Comparison of ENCODE assay signal across 18 cellular contexts in the genomic region with DNA sequence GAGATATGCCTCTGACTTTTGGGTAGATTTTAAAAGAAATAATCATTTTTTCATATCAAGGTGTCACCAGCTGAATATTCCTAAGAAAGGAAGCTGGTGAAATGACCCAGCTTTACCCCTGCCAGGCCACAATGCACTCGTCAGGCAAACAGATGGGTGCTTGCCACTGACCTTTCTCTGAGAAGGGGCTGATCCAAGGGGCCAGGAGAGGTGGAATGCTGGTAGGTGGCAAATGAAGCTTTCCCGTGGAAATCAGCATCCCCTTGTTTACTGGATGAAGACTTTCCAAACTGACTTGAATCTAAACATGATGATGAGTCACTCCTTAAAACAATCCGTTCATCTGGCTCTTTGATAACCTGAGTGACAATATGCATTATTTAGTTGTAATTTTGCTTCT. TPM values are rescaled to one million over a fixed set of nuclear protein-coding genes. Genes with fewer than 3 reads are reported as not detected.
DNase-seq lines count a peak whose midpoint lies in the region; ATAC-seq, FAIRE-seq and TF ChIP-seq lines count a peak whose summit lies in the region.
"Had no signal": no experiment of that assay in that cellular context is flagged by ENCODE, and none has a peak within 500 bp of the region (broad histone marks: within the 10 kb centered on the region; RNA-seq: fewer than 3 reads in every experiment).

No MANE protein-coding gene starts in this region.

- H3K4me2 ChIP-seq in endothelial cell of umbilical vein (ENCODE audit: insufficient read depth, low read length): no peak overlapping the region
- H3K4me2 ChIP-seq: BLaER1 treated with 17β-estradiol and CSF1 and Interleukin-3, amounts not matched to agents 10 nM and 100 nM had no signal

- no peaks in the 10 kb centered on the region for H3K36me3 ChIP-seq in endothelial cell of umbilical vein (ENCODE audit: control insufficient read depth in 2 of 2, extremely low read depth in 1 of 2, insufficient read depth in 2 of 2, low read length in 2 of 2)
- H3K36me3 ChIP-seq: BLaER1 treated with 17β-estradiol and CSF1 and Interleukin-3, amounts not matched to agents 10 nM and 100 nM; HAP-1 had no signal

- H3K27me3 ChIP-seq in endothelial cell of umbilical vein (ENCODE audit: control insufficient read depth in 2 of 2, insufficient read depth in 2 of 2, low read length in 2 of 2): peaks cover 0 to 1% of the 10 kb centered on the region in 2 experiments
- H3K27me3 ChIP-seq: BLaER1 treated with 17β-estradiol and CSF1 and Interleukin-3, amounts not matched to agents 10 nM and 100 nM had no signal

- DNase-seq in activated CD4-positive, alpha-beta T cell treated with anti-CD3 and anti-CD28 coated beads, Interleukin-2, amount 10 ng/mL, durations not matched to agents 24 days and 14 days: peak; percentile 51
- DNase-seq in activated CD4-positive, alpha-beta T cell treated with anti-CD3 and anti-CD28 coated beads for 4 hours: no peak
- peak; percentile 34 for DNase-seq in M059J (ENCODE audit: low read depth)
- DNase-seq in endothelial cell of umbilical vein (ENCODE audit: low read depth, low spot score): peak; percentile 5
- DNase-seq in NCI-H2196 (lab: John Stamatoyannopoulos, UW; ENCODE audit: unreplicated experiment): no peak
- DNase-seq in activated naive CD8-positive, alpha-beta T cell treated with anti-CD3 and anti-CD28 coated beads for 36 hours: no peak
- DNase-seq: 8988T; ACHN; CD4-positive, CD25-positive, alpha-beta regulatory T cell; DMS79; Karpas-422 had no signal

- BruUV-seq in endothelial cell of umbilical vein (replicated peaks; lab: Mats Ljungman, UMichigan): no TSS peak

- peaks cover 2% of the 10 kb centered on the region for H3K27me3 Mint-ChIP-seq in activated CD4-positive, alpha-beta T cell treated with anti-CD3 and anti-CD28 coated beads, Interleukin-2, amount 10 ng/mL, durations not matched to agents 24 days and 14 days
- H3K27me3 Mint-ChIP-seq in activated naive CD8-positive, alpha-beta T cell treated with anti-CD3 and anti-CD28 coated beads for 36 hours: no peaks in the 10 kb centered on the region
- H3K27me3 Mint-ChIP-seq: CD4-positive, CD25-positive, alpha-beta regulatory T cell had no signal

- H3K27ac Mint-ChIP-seq in activated CD4-positive, alpha-beta T cell treated with anti-CD3 and anti-CD28 coated beads, Interleukin-2, amount 10 ng/mL, durations not matched to agents 24 days and 14 days: no peak overlapping the region
- H3K27ac Mint-ChIP-seq in activated naive CD8-positive, alpha-beta T cell treated with anti-CD3 and anti-CD28 coated beads for 36 hours: no peak overlapping the region
- H3K27ac Mint-ChIP-seq: CD4-positive, CD25-positive, alpha-beta regulatory T cell had no signal

- dilution Hi-C loops in endothelial cell of umbilical vein (cut with MboI; ENCODE audit: extremely low pct_ligation_motif_present, low sequenced_read_pairs): no loop called here

- H3K4me3 ChIP-seq in endothelial cell of umbilical vein (replicated peaks in 1 of 3; ENCODE audit: insufficient read depth in 1 of 3, low read depth in 1 of 3, low read length in 3 of 3): no peak overlapping the region
- H3K4me3 ChIP-seq: BLaER1 treated with 17β-estradiol and CSF1 and Interleukin-3, amounts not matched to agents 10 nM and 100 nM; HAP-1; K562 had no signal

- no peaks in the 10 kb centered on the region for H4K20me1 ChIP-seq in endothelial cell of umbilical vein (replicated peaks; ENCODE audit: control insufficient read depth, extremely low read depth, insufficient read depth, low read length)
- H4K20me1 ChIP-seq: BLaER1 treated with 17β-estradiol and CSF1 and Interleukin-3, amounts not matched to agents 10 nM and 100 nM had no signal

- no peak overlapping the region for H3K9ac ChIP-seq in endothelial cell of umbilical vein (replicated peaks; ENCODE audit: extremely low read depth, insufficient read depth, low read length)
- H3K9ac ChIP-seq: BLaER1 treated with 17β-estradiol and CSF1 and Interleukin-3, amounts not matched to agents 10 nM and 100 nM had no signal

- H3K4me1 ChIP-seq in endothelial cell of umbilical vein (ENCODE audit: control insufficient read depth, extremely low read depth, insufficient read depth, low read length): peaks cover 4% of the 10 kb centered on the region
- H3K4me1 ChIP-seq: BLaER1 treated with 17β-estradiol and CSF1 and Interleukin-3, amounts not matched to agents 10 nM and 100 nM had no signal

- H3K79me2 ChIP-seq in endothelial cell of umbilical vein (ENCODE audit: control insufficient read depth, insufficient read depth, low read length): no peaks in the 10 kb centered on the region

- ATAC-seq in HG03097 (IDR thresholded peaks at IDR 0.05; ENCODE audit: low FRiP score, unreplicated experiment): no peak
- ATAC-seq: K562 had no signal

- H3K9me1 ChIP-seq in endothelial cell of umbilical vein (replicated peaks; ENCODE audit: control insufficient read depth, extremely low read depth, insufficient read depth, low read length): no peaks in the 10 kb centered on the region

- H3K9me3 Mint-ChIP-seq in activated CD4-positive, alpha-beta T cell treated with anti-CD3 and anti-CD28 coated beads, Interleukin-2, amount 10 ng/mL, durations not matched to agents 24 days and 14 days: no peaks in the 10 kb centered on the region
- H3K9me3 Mint-ChIP-seq in activated naive CD8-positive, alpha-beta T cell treated with anti-CD3 and anti-CD28 coated beads for 36 hours: no peaks in the 10 kb centered on the region

- no peaks in the 10 kb centered on the region for H3K9me3 ChIP-seq in endothelial cell of umbilical vein (replicated peaks; ENCODE audit: control insufficient read depth, insufficient read depth, low read length)
- H3K9me3 ChIP-seq: BLaER1 treated with 17β-estradiol and CSF1 and Interleukin-3, amounts not matched to agents 10 nM and 100 nM; HAP-1 had no signal

- peaks cover 25% of the 10 kb centered on the region for H3K4me1 Mint-ChIP-seq in activated CD4-positive, alpha-beta T cell treated with anti-CD3 and anti-CD28 coated beads, Interleukin-2, amount 10 ng/mL, durations not matched to agents 24 days and 14 days
- peaks cover 15% of the 10 kb centered on the region for H3K4me1 Mint-ChIP-seq in activated naive CD8-positive, alpha-beta T cell treated with anti-CD3 and anti-CD28 coated beads for 36 hours

- FAIRE-seq in endothelial cell of umbilical vein (lab: Jason Lieb, UNC): no peak
- FAIRE-seq: G401.6, GM12891, HTR-8/SVneo, K562 had no signal

- H3K4me3 Mint-ChIP-seq in activated CD4-positive, alpha-beta T cell treated with anti-CD3 and anti-CD28 coated beads, Interleukin-2, amount 10 ng/mL, durations not matched to agents 24 days and 14 days: no peak overlapping the region
- no peak overlapping the region for H3K4me3 Mint-ChIP-seq in activated naive CD8-positive, alpha-beta T cell treated with anti-CD3 and anti-CD28 coated beads for 36 hours
- H3K4me3 Mint-ChIP-seq: CD4-positive, CD25-positive, alpha-beta regulatory T cell had no signal

- intact Hi-C loops in activated CD4-positive, alpha-beta T cell treated with anti-CD3 and anti-CD28 coated beads, Interleukin-2, amount 10 ng/mL, durations not matched to agents 24 days and 14 days (cut with micrococcal nuclease): no loop called here
- intact Hi-C loops in endothelial cell of umbilical vein (cut with micrococcal nuclease): no loop called here

- no peak overlapping the region for H3K27ac ChIP-seq in endothelial cell of umbilical vein (ENCODE audit: insufficient read depth, low read depth, low read length)
- H3K27ac ChIP-seq: BLaER1 treated with 17β-estradiol and CSF1 and Interleukin-3, amounts not matched to agents 10 nM and 100 nM had no signal

- CTCF ChIA-PET in endothelial cell of umbilical vein (lab: Charles Lee): interaction anchor here (0.8 kb wide), 2 partner anchors 13 to 27 kb away, joined by 3 read pairs; no protein-coding TSS in a partner anchor

- H3K36me3 Mint-ChIP-seq in activated CD4-positive, alpha-beta T cell treated with anti-CD3 and anti-CD28 coated beads, Interleukin-2, amount 10 ng/mL, durations not matched to agents 24 days and 14 days (ENCODE audit: low read depth): no peaks in the 10 kb centered on the region
- H3K36me3 Mint-ChIP-seq in activated naive CD8-positive, alpha-beta T cell treated with anti-CD3 and anti-CD28 coated beads for 36 hours: peaks cover 2% of the 10 kb centered on the region

- H2AFZ ChIP-seq in endothelial cell of umbilical vein (ENCODE audit: low read depth, low read length): no peak overlapping the region

- POLR2A ChIA-PET in endothelial cell of umbilical vein (lab: Charles Lee): no interaction called here

- no peak for TF ChIP-seq POLR2A in endothelial cell of umbilical vein (IDR thresholded peaks at IDR 0.05; ENCODE audit: low read depth, low read length)

- no peak for TF ChIP-seq CTCF in endothelial cell of umbilical vein (IDR thresholded peaks at IDR 0.05; ENCODE audit: extremely low read depth in 1 of 2, insufficient read depth in 1 of 2, low read depth in 1 of 2, low read length in 2 of 2)

RNA-seq across cellular contexts. Expression of gene PLPP6, which starts 44.3 kb away (rescaled TPM):
- 5.5 and 6.0 TPM in 2 replicates for total RNA-seq in activated CD4-positive, alpha-beta T cell treated with anti-CD3 and anti-CD28 coated beads, Interleukin-2, amount 10 ng/mL, durations not matched to agents 24 days and 14 days
- 6.7 and 9.1 TPM in 2 replicates for total RNA-seq in M059J (2014; rRNA removed; shearing (Covaris generic))
- 5.4 and 6.4 TPM in 2 replicates for total RNA-seq in endothelial cell of umbilical vein
- 6.3 and 7.0 TPM in 2 replicates for polyA plus RNA-seq in endothelial cell of umbilical vein
- 4.3 and 4.8 TPM in 2 replicates for polyA plus RNA-seq in endothelial cell of umbilical vein (2011; cell fraction: cytosol; rRNA removed)
- polyA plus RNA-seq in endothelial cell of umbilical vein (2011; cell fraction: nucleus; rRNA removed): 3.3 and 3.8 TPM in 2 replicates
- polyA plus RNA-seq in endothelial cell of umbilical vein (2012): 4.7 and 7.5 TPM in 2 replicates
- 11.6 and 14.5 TPM in 2 replicates for polyA minus RNA-seq in endothelial cell of umbilical vein
- polyA minus RNA-seq in endothelial cell of umbilical vein (2011; cell fraction: cytosol; rRNA and poly(A)+ RNA removed): 4.6 TPM
- polyA minus RNA-seq in endothelial cell of umbilical vein (2011; cell fraction: nucleus; rRNA and poly(A)+ RNA removed): 6.1 and 7.4 TPM in 2 replicates
- 1 to 10 TPM; 3.8 to 4.0 TPM for total RNA-seq in activated naive CD8-positive, alpha-beta T cell treated with anti-CD3 and anti-CD28 coated beads for 36 hours

RNA-seq across cellular contexts. Expression of gene SPATA6L, which starts 48.5 kb away (rescaled TPM):
- total RNA-seq in activated CD4-positive, alpha-beta T cell treated with anti-CD3 and anti-CD28 coated beads, Interleukin-2, amount 10 ng/mL, durations not matched to agents 24 days and 14 days: not detected in 2 replicates
- 0.69 TPM in 1 of 2 replicates, not detected in the other for total RNA-seq in M059J (2014; rRNA removed; shearing (Covaris generic))
- total RNA-seq in endothelial cell of umbilical vein: 1.5 and 1.6 TPM in 2 replicates
- polyA plus RNA-seq in endothelial cell of umbilical vein: 0.40 and 0.46 TPM in 2 replicates
- 0.57 and 0.63 TPM in 2 replicates for polyA plus RNA-seq in endothelial cell of umbilical vein (2011; cell fraction: cytosol; rRNA removed)
- polyA plus RNA-seq in endothelial cell of umbilical vein (2011; cell fraction: nucleus; rRNA removed): 2.6 and 2.8 TPM in 2 replicates
- 1.3 and 1.4 TPM in 2 replicates for polyA plus RNA-seq in endothelial cell of umbilical vein (2012)
- 1.4 and 3.7 TPM in 2 replicates for polyA minus RNA-seq in endothelial cell of umbilical vein
- not detected for polyA minus RNA-seq in endothelial cell of umbilical vein (2011; cell fraction: cytosol; rRNA and poly(A)+ RNA removed)
- 3.1 and 4.2 TPM in 2 replicates for polyA minus RNA-seq in endothelial cell of umbilical vein (2011; cell fraction: nucleus; rRNA and poly(A)+ RNA removed)
- under 1 TPM; 0.35 to 0.44 TPM for total RNA-seq in activated naive CD8-positive, alpha-beta T cell treated with anti-CD3 and anti-CD28 coated beads for 36 hours

Comparison
In these comparisons a context has a peak if more than half of its experiments do, and no peak if none do; other contexts are left out.
1. DNase-seq: peak in activated CD4-positive, alpha-beta T cell treated with anti-CD3 and anti-CD28 coated beads, Interleukin-2, amount 10 ng/mL, durations not matched to agents 24 days and 14 days (single experiment), M059J (single experiment) and endothelial cell of umbilical vein (single experiment); none in activated CD4-positive, alpha-beta T cell treated with anti-CD3 and anti-CD28 coated beads for 4 hours (0 of 2), NCI-H2196 (single experiment) and activated naive CD8-positive, alpha-beta T cell treated with anti-CD3 and anti-CD28 coated beads for 36 hours (single experiment).